In genomic region chr20:53287357-53288042, GRCh38 we compare ENCODE assay signal across 20 cellular contexts.
DNase-seq lines count a peak whose midpoint lies in the region; ATAC-seq, FAIRE-seq and TF ChIP-seq lines count a peak whose summit lies in the region.
"Had no signal": no experiment of that assay in that cellular context is flagged by ENCODE, and none has a peak within 500 bp of the region (broad histone marks: within the 10 kb centered on the region; RNA-seq: fewer than 3 reads in every experiment).

No MANE protein-coding gene starts in this region.

- CTCF ChIA-PET in GM12878 (lab: Yijun Ruan, JAX), result interaction anchor here (1.5 kb wide), 1 partner anchor 68 kb away, joined by 3 read pairs; no protein-coding TSS in a partner anchor
- CTCF ChIA-PET in OCI-LY7 (lab: Charles Lee; ENCODE audit: unreplicated experiment), result no interaction called here
- CTCF ChIA-PET in activated CD4-positive, alpha-beta T cell treated with anti-CD3 and anti-CD28 coated beads for 36 hours (lab: Charles Lee), result interaction anchor here (0.8 kb wide), 1 partner anchor 9 kb away, joined by 3 read pairs; no protein-coding TSS in a partner anchor

- H3K9me3 Mint-ChIP-seq in nephron, result no peaks in the 10 kb centered on the region
- H3K9me3 Mint-ChIP-seq in activated CD4-positive, alpha-beta T cell treated with anti-CD3 and anti-CD28 coated beads for 36 hours (ENCODE audit: low read depth), result no peaks in the 10 kb centered on the region
- H3K9me3 Mint-ChIP-seq: CD4-positive, alpha-beta T cell; H9 had no signal

- H3K4me3 ChIP-seq in GM12878 (no peak overlapping the region), OCI-LY7 (ENCODE audit: low read depth, low read length, poor library complexity, severe bottlenecking) (no peak overlapping the region)
- H3K4me3 ChIP-seq: PC-9 had no signal

- FAIRE-seq in HTR-8/SVneo (lab: Jason Lieb, UNC) (peak; percentile 62), GM12878 (lab: Jason Lieb, UNC) (no peak)
- FAIRE-seq: GM12891 had no signal

- no peaks in the 10 kb centered on the region for H3K9me2 ChIP-seq in OCI-LY7 (ENCODE audit: insufficient read depth, low read length)

- in situ Hi-C loops in GM12878 (cut with MboI), result no loop called here

- TF ChIP-seq EP300 in GM12878 (IDR thresholded peaks at IDR 0.05; ENCODE audit: borderline replicate concordance in 1 of 2, control insufficient read depth in 1 of 2, low read depth in 2 of 2, low read length in 2 of 2), result no peak

- no peaks in the 10 kb centered on the region for H3K27me3 Mint-ChIP-seq in nephron (ENCODE audit: low read depth)
- H3K27me3 Mint-ChIP-seq in activated CD4-positive, alpha-beta T cell treated with anti-CD3 and anti-CD28 coated beads for 36 hours, result peaks cover 3% of the 10 kb centered on the region
- H3K27me3 Mint-ChIP-seq: CD4-positive, alpha-beta T cell had no signal

- H3K79me2 ChIP-seq in GM12878 (ENCODE audit: control insufficient read depth, insufficient read depth, low read length) (no peaks in the 10 kb centered on the region), OCI-LY7 (ENCODE audit: insufficient read depth, low read depth, low read length) (no peaks in the 10 kb centered on the region)

- H4K20me1 ChIP-seq in GM12878 (ENCODE audit: control insufficient read depth, insufficient read depth), result no peaks in the 10 kb centered on the region
- H4K20me1 ChIP-seq in OCI-LY7 (ENCODE audit: insufficient read depth, low read length), result no peaks in the 10 kb centered on the region

- H2AFZ ChIP-seq in GM12878 (ENCODE audit: control insufficient read depth, low read depth, low read length), result no peak overlapping the region
- no peak overlapping the region for H2AFZ ChIP-seq in OCI-LY7 (ENCODE audit: low read length)
- H2AFZ ChIP-seq: PC-9 had no signal

- H3K4me3 Mint-ChIP-seq in nephron, result no peak overlapping the region
- no peak overlapping the region for H3K4me3 Mint-ChIP-seq in activated CD4-positive, alpha-beta T cell treated with anti-CD3 and anti-CD28 coated beads for 36 hours
- H3K4me3 Mint-ChIP-seq: CD4-positive, alpha-beta T cell; H9 had no signal

- intact Hi-C loops in GM12878 (cut with micrococcal nuclease; ENCODE audit: unreplicated experiment) (no loop called here), OCI-LY7 (cut with micrococcal nuclease; ENCODE audit: unreplicated experiment) (no loop called here)
- intact Hi-C loops in activated CD4-positive, alpha-beta T cell treated with anti-CD3 and anti-CD28 coated beads for 36 hours (cut with DNase I, micrococcal nuclease), result no loop called here

- SMC1A ChIA-PET in GM12878 (lab: Charles Lee; ENCODE audit: uncharacterized antibody, unreplicated experiment), result no interaction called here

- H3K4me2 ChIP-seq in GM12878 (ENCODE audit: control insufficient read depth, insufficient read depth), result no peak overlapping the region
- no peak overlapping the region for H3K4me2 ChIP-seq in OCI-LY7 (ENCODE audit: low read length)
- H3K4me2 ChIP-seq: PC-9 had no signal

- no peak for TF ChIP-seq POLR2A in GM12878 (IDR thresholded peaks at IDR 0.05; ENCODE audit: low read depth, low read length)

- peaks cover under 1% of the 10 kb centered on the region for H3K36me3 Mint-ChIP-seq in nephron (ENCODE audit: low read depth)
- H3K36me3 Mint-ChIP-seq in activated CD4-positive, alpha-beta T cell treated with anti-CD3 and anti-CD28 coated beads for 36 hours (ENCODE audit: low read depth), result peaks cover 6% of the 10 kb centered on the region

- ATAC-seq in GM12878 (peak; percentile 36; the same call in 2 of the 3 replicates), GM18858 (IDR thresholded peaks at IDR 0.05; ENCODE audit: unreplicated experiment) (no peak)
- no peak for ATAC-seq in activated CD4-positive, alpha-beta T cell treated with anti-CD3 and anti-CD28 coated beads for 36 hours

- WGBS in GM12878 (ENCODE audit: insufficient coverage, insufficient replicate concordance, low lambda C conversion rate, missing lambda C conversion rate), result 96% methylated on average over 2 of the region's 2 CpGs

- peak overlapping the region; percentile 13 to 38 (median 22) for H3K27ac Mint-ChIP-seq in nephron
- no peak overlapping the region for H3K27ac Mint-ChIP-seq in activated CD4-positive, alpha-beta T cell treated with anti-CD3 and anti-CD28 coated beads for 36 hours
- H3K27ac Mint-ChIP-seq: CD4-positive, alpha-beta T cell; H9 had no signal

- POLR2A ChIA-PET in GM12878 (lab: Charles Lee) (no interaction called here), OCI-LY7 (lab: Charles Lee) (interaction anchor here (0.5 kb wide), 1 partner anchor 72 kb away, joined by 4 read pairs; no protein-coding TSS in a partner anchor)
- POLR2A ChIA-PET in activated CD4-positive, alpha-beta T cell treated with anti-CD3 and anti-CD28 coated beads for 36 hours (lab: Charles Lee), result no interaction called here

- DNase-seq in NOMO-1 treated with DMSO at 0.1 percent for 48 hours (lab: John Stamatoyannopoulos, UW; ENCODE audit: unreplicated experiment) (peak; percentile 43), NOMO-1 treated with dmso at 0.1 percent for 144 hours (lab: John Stamatoyannopoulos, UW; ENCODE audit: unreplicated experiment) (no peak), HTR-8/SVneo (ENCODE audit: insufficient read length, low spot score) (no peak), GM12878 (ENCODE audit: low read depth, low spot score) (no peak), OCI-LY7 (ENCODE audit: low spot score) (no peak)
- no peak for DNase-seq in activated CD4-positive, alpha-beta T cell treated with anti-CD3 and anti-CD28 coated beads for 36 hours
- DNase-seq: Caco-2; CD4-positive, alpha-beta T cell; GF-D8; H9; NCI-H1417; NCI-H187; NCI-H2107; NCI-H510A; NCI-H748 treated with DMSO at 0.1 percent for 48 hours; PC-9 had no signal

- H3K9me3 ChIP-seq in GM12878 (replicated peaks; ENCODE audit: control insufficient read depth, insufficient read depth, low read length), result no peaks in the 10 kb centered on the region
- H3K9me3 ChIP-seq in OCI-LY7 (ENCODE audit: low read length), result no peaks in the 10 kb centered on the region
- H3K9me3 ChIP-seq: Caco-2 had no signal

- peaks cover 6% of the 10 kb centered on the region for H3K4me1 Mint-ChIP-seq in nephron
- H3K4me1 Mint-ChIP-seq in activated CD4-positive, alpha-beta T cell treated with anti-CD3 and anti-CD28 coated beads for 36 hours, result no peaks in the 10 kb centered on the region

- no peak for TF ChIP-seq RAD21 in GM12878 (IDR thresholded peaks at IDR 0.05; ENCODE audit: insufficient read depth, low read depth, low read length)

- H3K36me3 ChIP-seq in GM12878 (ENCODE audit: control insufficient read depth in 2 of 2, insufficient read depth in 2 of 2, low read length in 1 of 2) (no peaks in the 10 kb centered on the region), OCI-LY7 (ENCODE audit: insufficient read depth, low read length) (no peaks in the 10 kb centered on the region)

- BruUV-seq in GM12878 (replicated peaks; lab: Mats Ljungman, UMichigan), result no TSS peak
- no TSS peak for BruUV-seq in OCI-LY7 (replicated peaks; lab: Mats Ljungman, UMichigan)

- TF ChIP-seq CTCF in GM12878 (IDR thresholded peaks at IDR 0.05 in 2 of 3, conservative IDR thresholded peaks at IDR 0.05 in 1 of 3; ENCODE audit: control insufficient read depth in 2 of 3, extremely low read depth in 1 of 3, insufficient read depth in 1 of 3, low read depth in 3 of 3, low read length in 3 of 3), result no peak
- TF ChIP-seq CTCF in nephron (IDR thresholded peaks at IDR 0.05; ENCODE audit: unreplicated experiment in 3 of 3), result no peak
- TF ChIP-seq CTCF in OCI-LY7 (conservative IDR thresholded peaks at IDR 0.05; ENCODE audit: low read length), result no peak

- H3K27ac ChIP-seq in GM12878 (ENCODE audit: control insufficient read depth, insufficient read depth) (no peak overlapping the region), OCI-LY7 (ENCODE audit: low read depth, low read length, poor library complexity, severe bottlenecking) (no peak overlapping the region)
- H3K27ac ChIP-seq: HL-60, PC-9 had no signal

- no peak overlapping the region for H3K9ac ChIP-seq in GM12878 (ENCODE audit: control insufficient read depth, insufficient read depth, low read length)

- H3K4me1 ChIP-seq in GM12878 (ENCODE audit: control insufficient read depth, insufficient read depth, low read length) (no peaks in the 10 kb centered on the region), OCI-LY7 (ENCODE audit: insufficient read depth, low read length, poor library complexity, severe bottlenecking) (no peaks in the 10 kb centered on the region)
- H3K4me1 ChIP-seq: Caco-2 had no signal

- RAD21 ChIA-PET in GM12878 (lab: Charles Lee; ENCODE audit: unreplicated experiment), result no interaction called here

- peaks cover 3 to 5% of the 10 kb centered on the region in 2 experiments; a peak in 3 of 4 replicates for H3K27me3 ChIP-seq in GM12878 (replicated peaks in 1 of 2; ENCODE audit: control insufficient read depth in 2 of 2, insufficient read depth in 2 of 2, low read length in 1 of 2)

TF ChIP-seq in GM12878, 131 proteins besides CTCF, POLR2A, EP300 and RAD21:
- TF ChIP-seq SPI1 (IDR thresholded peaks at IDR 0.05; ENCODE audit: borderline replicate concordance, insufficient read depth, low read depth, low read length), result peak; percentile 37; the same call in 1 of the 2 replicates
- TF ChIP-seq ZBTB11 (CRISPR knock-in tag; IDR thresholded peaks at IDR 0.05), result no peak
